1 cellular context compared by ENCODE assay signal in genomic region chr12:116601524-116601923, GRCh38.
A peak's percentile ranks its signal among the peaks of the same experiment; 100 is the strongest.
TF ChIP-seq lines count a peak whose summit lies in the region.

No MANE protein-coding gene starts in this region.

TF ChIP-seq in endothelial cell of umbilical vein, 7 proteins besides CTCF, POLR2A, EP300 and RAD21 (continued from another document):
- TF ChIP-seq MAX (IDR thresholded peaks at IDR 0.05; ENCODE audit: insufficient read depth, insufficient read length) = no peak
- no peak for TF ChIP-seq MYC (IDR thresholded peaks at IDR 0.05; ENCODE audit: low read depth, low read length)
- TF ChIP-seq GATA2 (IDR thresholded peaks at IDR 0.05; ENCODE audit: insufficient read depth, insufficient read length, low read depth, low read length) = no peak
- TF ChIP-seq FOS (IDR thresholded peaks at IDR 0.05; ENCODE audit: borderline replicate concordance, insufficient read depth, low read length) = peak; percentile 58
TF ChIP-seq in endothelial cell of umbilical vein: peak in this region for 2.
